ENCODE assay signal across 20 cellular contexts in genomic region chr22:39463277-39463676, GRCh38. TPM values are rescaled to one million over a fixed set of nuclear protein-coding genes. Genes with fewer than 3 reads are reported as not detected.
DNase-seq lines count a peak whose midpoint lies in the region; ATAC-seq, FAIRE-seq and TF ChIP-seq lines count a peak whose summit lies in the region.
"Had no signal": no experiment of that assay in that cellular context is flagged by ENCODE, and none has a peak within 500 bp of the region (broad histone marks: within the 10 kb centered on the region; RNA-seq: fewer than 3 reads in every experiment).

No MANE protein-coding gene starts in this region.

- H3K4me2 ChIP-seq in BLaER1: peak overlapping the region; percentile 54

- H3K27me3 Mint-ChIP-seq in CD4-positive, alpha-beta memory T cell: peaks cover 11 to 15% of the 10 kb centered on the region in 2 donors

- intact Hi-C loops in CD4-positive, alpha-beta memory T cell (cut with micrococcal nuclease): no loop called here

- H3K27ac Mint-ChIP-seq in CD4-positive, alpha-beta memory T cell: no peak overlapping the region
- H3K27ac Mint-ChIP-seq: activated CD8-positive, alpha-beta T cell treated with anti-CD3 and anti-CD28 coated beads for 36 hours; natural killer cell; T-cell had no signal

- DNase-seq in Peyer's patch (peak in 1 of 3 donors; percentile 44), islet precursor cell (peak; percentile 72), small intestine (no peak), GM19238 (ENCODE audit: insufficient read length, low spot score) (no peak)
- DNase-seq in activated naive CD4-positive, alpha-beta T cell treated with Interleukin-2 at 50 U/mL for 16 hours: no peak
- DNase-seq in CD4-positive, alpha-beta memory T cell: no peak
- DNase-seq: activated CD8-positive, alpha-beta T cell treated with anti-CD3 and anti-CD28 coated beads for 36 hours; foreskin melanocyte; KBM-7; natural killer cell; NCI-H1105; NCI-H2171 treated with DMSO at 0.1 percent for 48 hours; NCI-H774; RPMI8226; T-cell had no signal

- WGBS in small intestine, 3 donors: 90 to 97% (median 92%) methylated on average over 6 of the region's 6 CpGs

- H3K27ac ChIP-seq in BLaER1 (peak overlapping the region; percentile 55; the same call in 1 of the 2 replicates), Peyer's patch (peak overlapping the region in 3 of 4 donors; percentile 2 to 64 (median 22)), small intestine (ENCODE audit: low read depth in 1 of 2, low read length in 1 of 2) (peak overlapping the region; percentile 4 to 42)
- H3K27ac ChIP-seq in CD4-positive, alpha-beta memory T cell (ENCODE audit: low read depth, low read length): no peak overlapping the region
- H3K27ac ChIP-seq: VCaP had no signal

- TF ChIP-seq CTCF in Peyer's patch (IDR thresholded peaks at IDR 0.05): no peak

- H3K4me1 Mint-ChIP-seq in CD4-positive, alpha-beta memory T cell: peaks cover 0 to 12% (median 4%) of the 10 kb centered on the region in 4 donors

- no peak for ATAC-seq in GM19395 (IDR thresholded peaks at IDR 0.05; ENCODE audit: unreplicated experiment)
- ATAC-seq: activated CD8-positive, alpha-beta T cell treated with anti-CD3 and anti-CD28 coated beads for 36 hours; natural killer cell; T-cell had no signal

- no peak overlapping the region; the same call in 1 of the 2 replicates for H3K9ac ChIP-seq in BLaER1

- no peak for TF ChIP-seq POLR2A in Peyer's patch (IDR thresholded peaks at IDR 0.05)

- H3K36me3 ChIP-seq in BLaER1: no peaks in the 10 kb centered on the region
- no peaks in the 10 kb centered on the region for H3K36me3 ChIP-seq in Peyer's patch
- no peaks in the 10 kb centered on the region for H3K36me3 ChIP-seq in small intestine (ENCODE audit: control insufficient read depth in 2 of 2, insufficient read depth in 2 of 2, low read length in 2 of 2)
- no peaks in the 10 kb centered on the region for H3K36me3 ChIP-seq in CD4-positive, alpha-beta memory T cell (ENCODE audit: insufficient read depth, low read length)

- CTCF ChIA-PET in CD4-positive, alpha-beta memory T cell (lab: Charles Lee; ENCODE audit: partially characterized antibody): no interaction called here

- H3K4me3 ChIP-seq in BLaER1: no peak overlapping the region
- H3K4me3 ChIP-seq in Peyer's patch: no peak overlapping the region
- no peak overlapping the region for H3K4me3 ChIP-seq in small intestine (ENCODE audit: low read depth in 1 of 2, low read length in 2 of 2)
- no peak overlapping the region for H3K4me3 ChIP-seq in CD4-positive, alpha-beta memory T cell (ENCODE audit: low read length in 2 of 2)

- H3K4me3 Mint-ChIP-seq in CD4-positive, alpha-beta memory T cell: no peak overlapping the region
- H3K4me3 Mint-ChIP-seq: activated CD8-positive, alpha-beta T cell treated with anti-CD3 and anti-CD28 coated beads for 36 hours; activated T-helper 1 cell treated with anti-CD3 and anti-CD28 coated beads, Interleukin-12 subunit alpha, Interleukin-12 subunit beta, Interleukin-2, Interleukin-4 antibody, amounts not matched to agents 30 ng/mL and 10 ng/mL and 1 ng/mL, durations not matched to agents 14 hours and 24 hours and 36 hours; natural killer cell; T-cell had no signal

- FAIRE-seq in small intestine (lab: Jason Lieb, UNC): no peak

- no peaks in the 10 kb centered on the region for H3K9me3 ChIP-seq in BLaER1
- no peaks in the 10 kb centered on the region for H3K9me3 ChIP-seq in Peyer's patch
- no peaks in the 10 kb centered on the region for H3K9me3 ChIP-seq in small intestine (ENCODE audit: control insufficient read depth, low read depth)
- H3K9me3 ChIP-seq in CD4-positive, alpha-beta memory T cell (ENCODE audit: control insufficient read depth in 1 of 2, low read length in 2 of 2): no peaks in the 10 kb centered on the region

- no peaks in the 10 kb centered on the region for H3K36me3 Mint-ChIP-seq in CD4-positive, alpha-beta memory T cell
- H3K36me3 Mint-ChIP-seq: natural killer cell had no signal

- H3K4me1 ChIP-seq in BLaER1: peaks cover 72% of the 10 kb centered on the region
- peaks cover 4 to 40% (median 20%) of the 10 kb centered on the region in 4 donors for H3K4me1 ChIP-seq in Peyer's patch
- peaks cover 0 to 5% of the 10 kb centered on the region in 2 donors for H3K4me1 ChIP-seq in small intestine (ENCODE audit: control insufficient read depth in 2 of 2, insufficient read depth in 1 of 2, low read depth in 1 of 2, low read length in 1 of 2)
- H3K4me1 ChIP-seq in CD4-positive, alpha-beta memory T cell (ENCODE audit: insufficient read depth, low read length): peaks cover 3% of the 10 kb centered on the region

- no peaks in the 10 kb centered on the region for H4K20me1 ChIP-seq in BLaER1

- POLR2A ChIA-PET in CD4-positive, alpha-beta memory T cell (lab: Charles Lee; ENCODE audit: partially characterized antibody): no interaction called here

- H3K27me3 ChIP-seq in BLaER1 (peaks cover 6% of the 10 kb centered on the region; the same call in 1 of the 2 replicates), Peyer's patch (peaks cover 0 to 5% of the 10 kb centered on the region in 2 donors), small intestine (ENCODE audit: control insufficient read depth in 2 of 2, insufficient read depth in 2 of 2, low read length in 2 of 2) (no peaks in the 10 kb centered on the region)
- peaks cover 4% of the 10 kb centered on the region for H3K27me3 ChIP-seq in CD4-positive, alpha-beta memory T cell (ENCODE audit: insufficient read depth, low read length)

- H3K9me3 Mint-ChIP-seq in CD4-positive, alpha-beta memory T cell: peaks cover 0 to 2% (median 0%) of the 10 kb centered on the region in 8 donors
- H3K9me3 Mint-ChIP-seq: activated CD8-positive, alpha-beta T cell treated with anti-CD3 and anti-CD28 coated beads for 36 hours; activated T-helper 1 cell treated with anti-CD3 and anti-CD28 coated beads, Interleukin-12 subunit alpha, Interleukin-12 subunit beta, Interleukin-2, Interleukin-4 antibody, amounts not matched to agents 30 ng/mL and 10 ng/mL and 1 ng/mL, durations not matched to agents 14 hours and 24 hours and 36 hours; natural killer cell; T-cell had no signal

RNA-seq across cellular contexts. Expression of gene MGAT3, which starts 6.5 kb away (rescaled TPM):
- 10 to 100 TPM in 3 of 4 donors, 1 to 10 TPM in 1; 5.0 to 53.7 (median 49.6) TPM for total RNA-seq in Peyer's patch
- 10 to 100 TPM; 11.1 to 21.6 (median 12.7) TPM for polyA plus RNA-seq in small intestine
- total RNA-seq in CD4-positive, alpha-beta memory T cell: under 1 TPM; 0.19 to 0.73 TPM
- not detected for polyA plus RNA-seq in CD4-positive, alpha-beta memory T cell
- total RNA-seq: lung microvascular endothelial cell had no signal

RNA-seq across cellular contexts. Expression of gene MIEF1, which starts 38.8 kb away (rescaled TPM):
- 10 to 100 TPM; 16.5 to 51.0 (median 41.3) TPM for total RNA-seq in Peyer's patch
- 10 to 100 TPM; 12.2 to 22.1 (median 15.4) TPM for polyA plus RNA-seq in small intestine
- total RNA-seq in CD4-positive, alpha-beta memory T cell: 10 to 100 TPM; 40.5 to 44.3 TPM
- polyA plus RNA-seq in CD4-positive, alpha-beta memory T cell: 10 to 100 TPM; 15.4 to 27.5 TPM

RNA-seq across cellular contexts. Expression of gene ATF4, which starts 57.1 kb away (rescaled TPM):
- total RNA-seq in Peyer's patch: 100 to 1,000 TPM; 222 to 550 (median 280) TPM
- 100 to 1,000 TPM; 471 to 709 (median 539) TPM for polyA plus RNA-seq in small intestine
- total RNA-seq in CD4-positive, alpha-beta memory T cell: 100 to 1,000 TPM; 265 to 278 TPM
- 100 to 1,000 TPM in 1 of 2 donors, 10 to 100 TPM in 1; 44.4 to 109 TPM for polyA plus RNA-seq in CD4-positive, alpha-beta memory T cell
